ENCODE assay signal across 29 cellular contexts in genomic region chr2:26489213-26489850, GRCh38. TPM values are rescaled to one million over a fixed set of nuclear protein-coding genes. Genes with fewer than 3 reads are reported as not detected.
"Had no signal": no experiment of that assay in that cellular context is flagged by ENCODE, and none has a peak within 500 bp of the region (broad histone marks: within the 10 kb centered on the region; RNA-seq: fewer than 3 reads in every experiment).

No MANE protein-coding gene starts in this region.

- H3K4me1 ChIP-seq: stomach, testis, thyroid gland, upper lobe of left lung, vagina had no signal

- H3K27ac Mint-ChIP-seq: memory B cell; naive thymus-derived CD8-positive, alpha-beta T cell; nephron; stimulated activated naive B cell treated with anti-CD40 and anti-IgM and Interleukin-4, amounts not matched to agents 10 μg/mL and 1 μg/mL and 100 μg/mL, for 72 hours had no signal

- H3K27me3 ChIP-seq: heart right ventricle, hepatocyte, neutrophil, right atrium auricular region, right lobe of liver, stomach, testis, thyroid gland, transverse colon, upper lobe of left lung, vagina had no signal

- H3K9me3 ChIP-seq: heart right ventricle, neutrophil, psoas muscle, right atrium auricular region, right lobe of liver, stomach, testis, thyroid gland, transverse colon, upper lobe of left lung, vagina had no signal

- H3K4me3 ChIP-seq: heart right ventricle, hepatocyte, psoas muscle, right atrium auricular region, right lobe of liver, smooth muscle cell, stomach, testis, thyroid gland, transverse colon, upper lobe of left lung, vagina had no signal

- H3K4me2 ChIP-seq: hepatocyte, smooth muscle cell had no signal

- H3K36me3 Mint-ChIP-seq: memory B cell; naive thymus-derived CD8-positive, alpha-beta T cell; stimulated activated naive B cell treated with anti-CD40 and anti-IgM and Interleukin-4, amounts not matched to agents 10 μg/mL and 1 μg/mL and 100 μg/mL, for 72 hours had no signal

- DNase-seq: heart right ventricle; islet precursor cell; naive thymus-derived CD8-positive, alpha-beta T cell; occipital lobe; psoas muscle; stimulated activated CD4-positive, alpha-beta T cell treated with anti-CD3 and anti-CD28 coated beads, Interleukin-12 subunit alpha, Interleukin-12 subunit beta, amount 100 ng/mL, for 4 hours; stimulated activated CD4-positive, alpha-beta T cell treated with anti-CD3 and anti-CD28 coated beads, Interleukin-15, amount 100 ng/mL, for 24 hours; stimulated activated CD4-positive, alpha-beta T cell treated with anti-CD3 and anti-CD28 coated beads, Interleukin-2, amount 100 ng/mL, for 24 hours; stimulated activated CD4-positive, alpha-beta T cell treated with anti-CD3 and anti-CD28 coated beads, Interleukin-4, amount 100 ng/mL, for 1 hour; stimulated activated naive B cell treated with anti-CD40 and anti-IgM and Interleukin-4, amounts not matched to agents 10 μg/mL and 1 μg/mL and 100 μg/mL, for 72 hours; stimulated activated naive CD8-positive, alpha-beta T cell treated with anti-CD3 and anti-CD28 coated beads, Interleukin-15, Interleukin-2, amounts not matched to agents 100 U/mL and 50 U/mL, for 24 hours; stomach; testis; thyroid gland; transverse colon; upper lobe of left lung had no signal

- H2AFZ ChIP-seq: hepatocyte, parathyroid adenoma had no signal

- ATAC-seq: heart right ventricle; left lobe of liver; naive thymus-derived CD8-positive, alpha-beta T cell; psoas muscle; right lobe of liver; stimulated activated naive B cell treated with anti-CD40 and anti-IgM and Interleukin-4, amounts not matched to agents 10 μg/mL and 1 μg/mL and 100 μg/mL, for 72 hours; stimulated activated naive CD8-positive, alpha-beta T cell treated with anti-CD3 and anti-CD28 coated beads, Interleukin-15, Interleukin-2, amounts not matched to agents 100 U/mL and 50 U/mL, for 24 hours had no signal

- H3K9me3 Mint-ChIP-seq: memory B cell; naive thymus-derived CD8-positive, alpha-beta T cell; nephron; neural crest cell; stimulated activated naive B cell treated with anti-CD40 and anti-IgM and Interleukin-4, amounts not matched to agents 10 μg/mL and 1 μg/mL and 100 μg/mL, for 72 hours had no signal

- H3K27ac ChIP-seq: heart right ventricle, hepatocyte, neutrophil, parathyroid adenoma, psoas muscle, right atrium auricular region, right lobe of liver, stomach, testis, thyroid gland, transverse colon, upper lobe of left lung, vagina had no signal

- H3K4me3 Mint-ChIP-seq: memory B cell; naive thymus-derived CD8-positive, alpha-beta T cell; nephron; neural crest cell; stimulated activated naive B cell treated with anti-CD40 and anti-IgM and Interleukin-4, amounts not matched to agents 10 μg/mL and 1 μg/mL and 100 μg/mL, for 72 hours had no signal

- H3K9ac ChIP-seq: parathyroid adenoma had no signal

- H3K36me3 ChIP-seq: heart right ventricle, neutrophil, right atrium auricular region, right lobe of liver, stomach, thyroid gland, transverse colon, upper lobe of left lung, vagina had no signal

- H3K4me1 Mint-ChIP-seq: naive thymus-derived CD8-positive, alpha-beta T cell; neural crest cell had no signal

RNA-seq across cellular contexts. Expression of gene OTOF, which starts 11.4 kb away (rescaled TPM):
- total RNA-seq: kidney epithelial cell, osteocyte, smooth muscle cell had no signal
